In the genomic region with DNA sequence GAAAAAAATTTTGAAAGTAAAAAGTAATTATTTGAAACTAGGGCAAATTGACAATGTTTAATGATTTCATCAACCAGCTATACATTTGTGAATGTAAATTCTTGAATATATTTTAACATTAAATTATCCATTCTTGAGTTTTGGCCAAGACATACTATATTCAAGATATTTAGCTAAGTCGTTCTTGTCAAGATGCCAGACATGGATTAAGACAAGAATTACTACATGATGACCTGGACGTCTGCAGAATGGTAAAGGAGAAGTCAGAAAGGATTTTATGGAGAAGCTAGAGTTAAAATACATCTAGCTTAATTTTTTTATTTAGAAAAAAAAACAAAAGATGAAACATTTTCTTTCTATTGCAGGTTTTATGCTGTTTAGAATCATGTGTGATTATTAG, we compare ENCODE assay signal across 29 cellular contexts.
DNase-seq lines count a peak whose midpoint lies in the region; FAIRE-seq and TF ChIP-seq lines count a peak whose summit lies in the region.
"Had no signal": no experiment of that assay in that cellular context is flagged by ENCODE, and none has a peak within 500 bp of the region (broad histone marks: within the 10 kb centered on the region; RNA-seq: fewer than 3 reads in every experiment).

No MANE protein-coding gene starts in this region.

- H3K4me3 Mint-ChIP-seq in CD4-positive, alpha-beta memory T cell = no peak overlapping the region
- H3K4me3 Mint-ChIP-seq: CD14-positive monocyte, IgD-negative memory B cell had no signal

- 36% methylated on average over 2 of the region's 2 CpGs for WGBS in smooth muscle cell (ENCODE audit: low lambda C conversion rate)

- FAIRE-seq in bronchial epithelial cell (lab: Jason Lieb, UNC) = no peak
- FAIRE-seq: GM18507, H54 had no signal

- H3K27me3 Mint-ChIP-seq in CD4-positive, alpha-beta memory T cell = no peaks in the 10 kb centered on the region
- H3K27me3 Mint-ChIP-seq: IgD-negative memory B cell had no signal

- POLR2A ChIA-PET in CD4-positive, alpha-beta memory T cell (lab: Charles Lee; ENCODE audit: partially characterized antibody) = no interaction called here

- peak overlapping the region; percentile 1 for H3K4me2 ChIP-seq in smooth muscle cell
- H3K4me2 ChIP-seq: KMS-11, PC-9 had no signal

- H3K79me2 ChIP-seq in smooth muscle cell (ENCODE audit: low read depth) = no peaks in the 10 kb centered on the region

- H4K20me1 ChIP-seq in smooth muscle cell (ENCODE audit: low read depth) = no peaks in the 10 kb centered on the region

- CTCF ChIA-PET in CD4-positive, alpha-beta memory T cell (lab: Charles Lee; ENCODE audit: partially characterized antibody) = no interaction called here

- peaks cover 10% of the 10 kb centered on the region for H3K4me1 ChIP-seq in smooth muscle cell (ENCODE audit: low read depth)
- no peaks in the 10 kb centered on the region for H3K4me1 ChIP-seq in CD4-positive, alpha-beta memory T cell (ENCODE audit: insufficient read depth, low read length)
- H3K4me1 ChIP-seq: BE2C, SJCRH30 had no signal

- no peak overlapping the region for H3K4me3 ChIP-seq in bronchial epithelial cell (ENCODE audit: low read depth, low read length)
- no peak overlapping the region for H3K4me3 ChIP-seq in smooth muscle cell
- H3K4me3 ChIP-seq in CD4-positive, alpha-beta memory T cell (ENCODE audit: low read length in 2 of 2) = no peak overlapping the region
- H3K4me3 ChIP-seq: PC-9, SJCRH30 had no signal

- H3K27me3 ChIP-seq in bronchial epithelial cell (ENCODE audit: control insufficient read depth, insufficient read depth, low read length) (no peaks in the 10 kb centered on the region), smooth muscle cell (ENCODE audit: low read depth) (no peaks in the 10 kb centered on the region)
- no peaks in the 10 kb centered on the region for H3K27me3 ChIP-seq in CD4-positive, alpha-beta memory T cell (ENCODE audit: insufficient read depth, low read length)
- H3K27me3 ChIP-seq: BE2C, SJCRH30 had no signal

- no peak overlapping the region for H3K9ac ChIP-seq in smooth muscle cell (ENCODE audit: low read depth)
- H3K9ac ChIP-seq: KMS-11 had no signal

- H3K9me3 Mint-ChIP-seq in CD4-positive, alpha-beta memory T cell = peaks cover 0 to 3% (median 0%) of the 10 kb centered on the region in 8 donors

- H3K27ac Mint-ChIP-seq in CD4-positive, alpha-beta memory T cell = no peak overlapping the region
- H3K27ac Mint-ChIP-seq: CD14-positive monocyte, IgD-negative memory B cell had no signal

- peak; percentile 0 for DNase-seq in DMS 273 (lab: John Stamatoyannopoulos, UW; ENCODE audit: unreplicated experiment)
- no peak for DNase-seq in DMS 273 treated with DMSO at 0.1 percent for 48 hours (lab: John Stamatoyannopoulos, UW)
- peak; percentile 3 for DNase-seq in bronchial epithelial cell (ENCODE audit: low read depth)
- peak; percentile 5 for DNase-seq in left kidney (ENCODE audit: low read depth, low spot score)
- DNase-seq in smooth muscle cell (lab: John Stamatoyannopoulos, UW; ENCODE audit: unreplicated experiment) = no peak
- no peak for DNase-seq in CD4-positive, alpha-beta memory T cell
- no peak for DNase-seq in DMS153 (lab: John Stamatoyannopoulos, UW)
- DNase-seq: ACHN; BE2C; Calu3; DMS53; NCI-H1092 treated with DMSO at 0.1 percent for 48 hours; NCI-H1436; NCI-H187; NCI-H2081 treated with DMSO at 0.1 percent for 48 hours; NCI-H2171; NCI-H226; NCI-H510A; NCI-H748 treated with DMSO at 0.1 percent for 48 hours; NK-92 treated with Interleukin-12 subunit alpha and Interleukin-12 subunit beta, amount 100 ng/mL, for 24 hours; PC-9; SJCRH30 had no signal

- H3K4me1 Mint-ChIP-seq in CD4-positive, alpha-beta memory T cell = no peaks in the 10 kb centered on the region
- H3K4me1 Mint-ChIP-seq: IgD-negative memory B cell had no signal

- TF ChIP-seq CTCF in bronchial epithelial cell (IDR thresholded peaks at IDR 0.05; ENCODE audit: insufficient read depth, low read length, severe bottlenecking) (no peak), smooth muscle cell (IDR thresholded peaks at IDR 0.05; ENCODE audit: borderline replicate concordance, insufficient read depth, poor library complexity, severe bottlenecking) (no peak)

- no peaks in the 10 kb centered on the region for H3K9me3 ChIP-seq in smooth muscle cell (replicated peaks; ENCODE audit: low read depth)
- H3K9me3 ChIP-seq in CD4-positive, alpha-beta memory T cell (ENCODE audit: control insufficient read depth in 1 of 2, low read length in 2 of 2) = no peaks in the 10 kb centered on the region
- H3K9me3 ChIP-seq: BE2C, SJCRH30 had no signal

- H3K27ac ChIP-seq in smooth muscle cell (ENCODE audit: low read depth) = no peak overlapping the region
- H3K27ac ChIP-seq in CD4-positive, alpha-beta memory T cell (ENCODE audit: low read depth, low read length) = no peak overlapping the region
- H3K27ac ChIP-seq: 22Rv1, HL-60, KMS-11, PC-9, SJCRH30 had no signal

- H3K36me3 Mint-ChIP-seq in CD4-positive, alpha-beta memory T cell = no peaks in the 10 kb centered on the region

- intact Hi-C loops in CD4-positive, alpha-beta memory T cell (cut with micrococcal nuclease) = no loop called here

- H3F3A ChIP-seq in smooth muscle cell (ENCODE audit: low read depth) = no peaks in the 10 kb centered on the region

- H3K36me3 ChIP-seq in bronchial epithelial cell (ENCODE audit: control insufficient read depth, insufficient read depth, low read length) = no peaks in the 10 kb centered on the region
- H3K36me3 ChIP-seq in smooth muscle cell (ENCODE audit: low read depth) = no peaks in the 10 kb centered on the region
- H3K36me3 ChIP-seq in CD4-positive, alpha-beta memory T cell (ENCODE audit: insufficient read depth, low read length) = no peaks in the 10 kb centered on the region
- H3K36me3 ChIP-seq: BE2C, SJCRH30 had no signal

- no peak overlapping the region for H2AFZ ChIP-seq in smooth muscle cell (ENCODE audit: low read depth)
- H2AFZ ChIP-seq: PC-9 had no signal

Comparison
In these comparisons a context has a peak if more than half of its experiments do, and no peak if none do; other contexts are left out.
1. DNase-seq: peak in DMS 273 (single experiment), bronchial epithelial cell (single experiment) and left kidney (single experiment); none in DMS 273 treated with DMSO at 0.1 percent for 48 hours (single experiment), smooth muscle cell (single experiment), CD4-positive, alpha-beta memory T cell (0 of 5) and DMS153 (single experiment).